8 cellular contexts compared by ENCODE assay signal in the genomic region with DNA sequence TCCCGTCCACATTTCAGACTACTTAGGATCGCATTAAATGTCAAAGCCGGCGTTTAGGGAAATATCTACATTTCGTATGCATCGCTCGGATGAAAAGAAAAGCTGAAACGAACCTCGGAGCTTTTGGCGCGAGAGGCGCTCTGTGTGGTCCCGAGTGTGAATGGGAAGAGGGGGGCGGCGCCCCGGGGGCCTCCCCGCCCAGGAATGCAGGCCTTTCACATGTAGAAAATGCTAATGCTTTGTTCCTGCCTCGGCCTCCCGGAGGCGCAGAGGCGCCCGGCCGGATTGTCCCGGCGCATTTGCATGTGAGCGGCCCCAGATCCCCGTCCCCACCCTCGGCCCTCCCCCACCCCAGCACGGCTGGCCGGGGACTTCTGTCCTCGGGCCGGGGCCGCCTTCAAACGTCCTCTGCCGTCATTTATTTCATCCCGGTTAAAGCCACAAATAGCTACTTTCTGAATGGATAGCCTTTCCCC. TPM values are rescaled to one million over a fixed set of nuclear protein-coding genes. Genes with fewer than 3 reads are reported as not detected.
A peak's percentile ranks its signal among the peaks of the same experiment; 100 is the strongest.
DNase-seq lines count a peak whose midpoint lies in the region; TF ChIP-seq lines count a peak whose summit lies in the region.

No MANE protein-coding gene starts in this region.

- 6% methylated on average over 35 of the region's 36 CpGs for WGBS in prostate gland

- H3K4me1 Mint-ChIP-seq in activated naive CD4-positive, alpha-beta T cell treated with anti-CD3 and anti-CD28 coated beads, Interleukin-2, amount 50 U/mL, for 24 hours, result peaks cover 4% of the 10 kb centered on the region

- peak overlapping the region; percentile 94 for H3K4me3 Mint-ChIP-seq in activated naive CD4-positive, alpha-beta T cell treated with anti-CD3 and anti-CD28 coated beads, Interleukin-2, amount 50 U/mL, for 24 hours

- H3K4me3 ChIP-seq in H7 (ENCODE audit: insufficient read depth, low read depth, low read length) (peak overlapping the region; percentile 49), LNCaP clone FGC (ENCODE audit: low read depth, low read length) (peak overlapping the region; percentile 58), left ventricle myocardium inferior (peak overlapping the region; percentile 76), prostate gland (peak overlapping the region; percentile 28 to 41)

- DNase-seq in NCI-H2227 (lab: John Stamatoyannopoulos, UW; ENCODE audit: unreplicated experiment) (peak; percentile 42), NCI-H2227 treated with DMSO at 0.1 percent for 48 hours (lab: John Stamatoyannopoulos, UW) (no peak), H7 (peak; percentile 95), LNCaP clone FGC (ENCODE audit: low read depth) (no peak), left ventricle myocardium inferior (peak; percentile 39), prostate gland (ENCODE audit: low spot score) (peak; percentile 8), putamen (ENCODE audit: low spot score) (no peak)

- H3K36me3 ChIP-seq in H7 (replicated peaks; ENCODE audit: control insufficient read depth, insufficient read depth, low read length) (no peaks in the 10 kb centered on the region; the same call in 1 of the 2 replicates), left ventricle myocardium inferior (no peaks in the 10 kb centered on the region), prostate gland (no peaks in the 10 kb centered on the region)

- peaks cover 1% of the 10 kb centered on the region for H3K36me3 Mint-ChIP-seq in activated naive CD4-positive, alpha-beta T cell treated with anti-CD3 and anti-CD28 coated beads, Interleukin-2, amount 50 U/mL, for 24 hours

- no peaks in the 10 kb centered on the region for H3K9me3 Mint-ChIP-seq in activated naive CD4-positive, alpha-beta T cell treated with anti-CD3 and anti-CD28 coated beads, Interleukin-2, amount 50 U/mL, for 24 hours

- H3K4me1 ChIP-seq in left ventricle myocardium inferior, result peaks cover 15% of the 10 kb centered on the region
- H3K4me1 ChIP-seq in prostate gland (replicated peaks), result no peaks in the 10 kb centered on the region

- intact Hi-C loops in left ventricle myocardium inferior (cut with micrococcal nuclease) (no loop called here), prostate gland (cut with DNase I) (loop anchor here (5.0 kb wide), 1 partner anchor 278 kb away; a partner anchor contains a TSS)

- H3K27ac Mint-ChIP-seq in activated naive CD4-positive, alpha-beta T cell treated with anti-CD3 and anti-CD28 coated beads, Interleukin-2, amount 50 U/mL, for 24 hours, result no peak overlapping the region

- H3K9me3 ChIP-seq in left ventricle myocardium inferior (replicated peaks) (no peaks in the 10 kb centered on the region), prostate gland (no peaks in the 10 kb centered on the region)

- TF ChIP-seq CTCF in LNCaP clone FGC (IDR thresholded peaks at IDR 0.05; ENCODE audit: control insufficient read depth, extremely low read depth, insufficient read depth) (no peak), left ventricle myocardium inferior (IDR thresholded peaks at IDR 0.05; ENCODE audit: borderline replicate concordance) (no peak), prostate gland (IDR thresholded peaks at IDR 0.05) (no peak)

- H3K27me3 Mint-ChIP-seq in activated naive CD4-positive, alpha-beta T cell treated with anti-CD3 and anti-CD28 coated beads, Interleukin-2, amount 50 U/mL, for 24 hours, result peaks cover 6% of the 10 kb centered on the region

- TF ChIP-seq POLR2A in prostate gland (IDR thresholded peaks at IDR 0.05), result no peak

- H3K27me3 ChIP-seq in H7 (ENCODE audit: control insufficient read depth, insufficient read depth, low read length) (no peaks in the 10 kb centered on the region), left ventricle myocardium inferior (ENCODE audit: low read depth) (no peaks in the 10 kb centered on the region), prostate gland (replicated peaks; ENCODE audit: insufficient read depth) (no peaks in the 10 kb centered on the region)

- H3K27ac ChIP-seq in left ventricle myocardium inferior (replicated peaks) (peak overlapping the region; percentile 56), prostate gland (no peak overlapping the region)

RNA-seq across cellular contexts. Expression of a gene that starts 37.0 kb away (rescaled TPM):
- total RNA-seq in H7 (2014; rRNA removed; shearing (Covaris generic)), result 105 and 151 TPM in 2 replicates
- total RNA-seq in left ventricle myocardium inferior (not detected), prostate gland (10 to 100 TPM in 1 of 2 donors, not detected in 1; 11.1 TPM)

Comparison
In these comparisons a context has a peak if more than half of its experiments do, and no peak if none do; other contexts are left out.
1. DNase-seq: peak in NCI-H2227 (single experiment), H7 (single experiment), left ventricle myocardium inferior (single experiment) and prostate gland (single experiment); none in NCI-H2227 treated with DMSO at 0.1 percent for 48 hours (single experiment), LNCaP clone FGC (single experiment) and putamen (single experiment).
2. Peak in every context shown above with its lines, with median percentiles within 50 percentile points of each other: H3K4me3 ChIP-seq.